ENCODE assay signal across 14 cellular contexts in the genomic region with DNA sequence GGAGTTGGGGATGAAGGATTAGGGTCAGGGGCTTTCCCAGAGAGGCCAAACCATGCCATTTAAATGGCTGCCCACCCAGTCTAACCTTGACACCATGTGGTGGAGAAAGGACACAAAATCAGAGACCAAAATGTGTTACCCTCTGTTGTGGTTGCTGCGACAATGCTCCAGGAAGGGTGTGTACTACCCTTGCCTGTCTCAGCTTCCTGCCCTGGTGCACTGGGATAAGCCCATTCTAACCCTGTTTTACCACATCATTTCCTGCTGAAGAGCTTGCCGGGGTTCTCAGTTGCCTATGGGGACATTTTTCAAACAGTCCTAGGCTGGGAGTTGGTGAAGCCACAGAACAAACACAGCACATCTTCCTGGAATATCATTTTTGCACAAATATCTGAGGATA. TPM values are rescaled to one million over a fixed set of nuclear protein-coding genes. Genes with fewer than 3 reads are reported as not detected.
DNase-seq lines count a peak whose midpoint lies in the region; ATAC-seq and TF ChIP-seq lines count a peak whose summit lies in the region.
"Had no signal": no experiment of that assay in that cellular context is flagged by ENCODE, and none has a peak within 500 bp of the region (broad histone marks: within the 10 kb centered on the region; RNA-seq: fewer than 3 reads in every experiment).

No MANE protein-coding gene starts in this region.

- H3K4me1 Mint-ChIP-seq in naive thymus-derived CD8-positive, alpha-beta T cell: peaks cover 42 to 80% (median 77%) of the 10 kb centered on the region in 4 donors

- H3K27me3 Mint-ChIP-seq in naive thymus-derived CD8-positive, alpha-beta T cell: peaks cover 0 to 1% (median 0%) of the 10 kb centered on the region in 5 donors

- H3K9me3 ChIP-seq in BLaER1: peaks cover 13% of the 10 kb centered on the region
- H3K9me3 ChIP-seq in ovary: no peaks in the 10 kb centered on the region
- H3K9me3 ChIP-seq: vagina had no signal

- H3K9ac ChIP-seq in BLaER1: no peak overlapping the region

- H3K36me3 ChIP-seq in BLaER1 (no peaks in the 10 kb centered on the region), ovary (no peaks in the 10 kb centered on the region)
- H3K36me3 ChIP-seq: vagina had no signal

- POLR2A ChIA-PET in naive thymus-derived CD8-positive, alpha-beta T cell (lab: Charles Lee): interaction anchor here (0.6 to 3.4 kb wide), 10 partner anchors 17 to 479 kb away, joined by 3 to 14 read pairs (median 4); a partner anchor contains a TSS

- H3K27me3 ChIP-seq in BLaER1 (peaks cover 34% of the 10 kb centered on the region), ovary (no peaks in the 10 kb centered on the region)

- H3K9me3 Mint-ChIP-seq in naive thymus-derived CD8-positive, alpha-beta T cell: peaks cover 0 to 33% (median 10%) of the 10 kb centered on the region in 9 donors

- no peak for TF ChIP-seq CTCF in ovary (IDR thresholded peaks at IDR 0.05)

- H3K4me2 ChIP-seq in BLaER1: peak overlapping the region; percentile 72

- peaks cover 0 to 23% (median 17%) of the 10 kb centered on the region in 3 donors for H3K36me3 Mint-ChIP-seq in naive thymus-derived CD8-positive, alpha-beta T cell

- no peak overlapping the region for H3K27ac ChIP-seq in BLaER1
- no peak overlapping the region for H3K27ac ChIP-seq in ovary
- H3K27ac ChIP-seq: vagina had no signal

- peak; percentile 72 to 84 for ATAC-seq in naive thymus-derived CD8-positive, alpha-beta T cell
- ATAC-seq: GM12878 had no signal

- 69 to 73% (median 71%) methylated on average over 2 of the region's 2 CpGs for WGBS in ovary, 3 donors

- H3K4me1 ChIP-seq in BLaER1 (peaks cover 18% of the 10 kb centered on the region), ovary (ENCODE audit: insufficient read depth) (no peaks in the 10 kb centered on the region)

- H3K4me3 Mint-ChIP-seq in naive thymus-derived CD8-positive, alpha-beta T cell: peak overlapping the region; percentile 29 to 92 (median 74)

- TF ChIP-seq POLR2A in ovary (IDR thresholded peaks at IDR 0.05): no peak

- intact Hi-C loops in ovary (cut with DNase I): no loop called here

- peak overlapping the region; percentile 95 to 98 (median 96) for H3K27ac Mint-ChIP-seq in naive thymus-derived CD8-positive, alpha-beta T cell

- DNase-seq in T follicular helper cell (ENCODE audit: low read depth) (peak; percentile 42), HuH-7.5 (ENCODE audit: low spot score) (no peak), C1 segment of cervical spinal cord (lab: John Stamatoyannopoulos, UW) (no peak), ovary (no peak), GOT3 (lab: John Stamatoyannopoulos, UW) (no peak)
- peak; percentile 36 to 41 for DNase-seq in activated T-cell treated with anti-CD3 and anti-CD28 coated beads, Interleukin-2, amount 50 U/mL, for 48 hours
- DNase-seq in naive thymus-derived CD8-positive, alpha-beta T cell: peak in 9 of 10 donors; percentile 27 to 83 (median 68)
- DNase-seq: kidney glomerular epithelial cell, retina had no signal

- H3K4me3 ChIP-seq in BLaER1: no peak overlapping the region
- H3K4me3 ChIP-seq in ovary: no peak overlapping the region
- H3K4me3 ChIP-seq: GM12878, vagina had no signal

- TF ChIP-seq EP300 in ovary (IDR thresholded peaks at IDR 0.05): no peak

- H4K20me1 ChIP-seq in BLaER1: no peaks in the 10 kb centered on the region

RNA-seq across cellular contexts. Expression of a gene that starts 4.9 kb away (rescaled TPM):
- total RNA-seq in naive thymus-derived CD8-positive, alpha-beta T cell: 1 to 10 TPM; 2.6 to 2.9 TPM
- polyA plus RNA-seq in naive thymus-derived CD8-positive, alpha-beta T cell: 1 to 10 TPM; 1.6 to 3.0 (median 2.9) TPM
- total RNA-seq in ovary: not detected
- polyA plus RNA-seq in ovary: under 1 TPM in 1 of 2 donors, not detected in 1; 0.03 TPM
- total RNA-seq: GM12878, NCI-H460, vagina had no signal
- polyA plus RNA-seq: GM12878 had no signal

RNA-seq across cellular contexts. Expression of a gene that starts 13.7 kb away (rescaled TPM):
- total RNA-seq in naive thymus-derived CD8-positive, alpha-beta T cell: not detected
- not detected for polyA plus RNA-seq in naive thymus-derived CD8-positive, alpha-beta T cell
- total RNA-seq in ovary: not detected
- not detected for polyA plus RNA-seq in ovary
- total RNA-seq: GM12878, H1, NCI-H460, vagina had no signal
- polyA plus RNA-seq: H1 had no signal

RNA-seq across cellular contexts. Expression of a gene that starts 39.5 kb away (rescaled TPM):
- not detected for total RNA-seq in naive thymus-derived CD8-positive, alpha-beta T cell
- not detected for polyA plus RNA-seq in naive thymus-derived CD8-positive, alpha-beta T cell
- total RNA-seq in ovary: not detected
- polyA plus RNA-seq in ovary: not detected
- total RNA-seq: GM12878, H1, NCI-H460, vagina had no signal
- polyA plus RNA-seq: H1 had no signal

Comparison
In these comparisons a context has a peak if more than half of its experiments do, and no peak if none do; other contexts are left out.
1. DNase-seq: peak in T follicular helper cell (single experiment), activated T-cell treated with anti-CD3 and anti-CD28 coated beads, Interleukin-2, amount 50 U/mL, for 48 hours (2 of 2) and naive thymus-derived CD8-positive, alpha-beta T cell (9 of 10); none in HuH-7.5 (single experiment), C1 segment of cervical spinal cord (0 of 14), ovary (0 of 5) and GOT3 (single experiment).